3 cellular contexts compared by ENCODE assay signal in genomic region chr11:7430496-7430895, GRCh38. TPM values are rescaled to one million over a fixed set of nuclear protein-coding genes. Genes with fewer than 3 reads are reported as not detected.
"Had no signal": no experiment of that assay in that cellular context is flagged by ENCODE, and none has a peak within 500 bp of the region (broad histone marks: within the 10 kb centered on the region; RNA-seq: fewer than 3 reads in every experiment).

No MANE protein-coding gene starts in this region.

- DNase-seq: GDM1, GF-D8 had no signal

- H3K4me3 ChIP-seq: GM12878 had no signal

RNA-seq across cellular contexts. Expression of gene OLFML1, which starts 54.8 kb away (rescaled TPM):
- total RNA-seq: GM12878 had no signal
